17 cellular contexts compared by ENCODE assay signal in genomic region chr19:13932911-13933393, GRCh38. TPM values are rescaled to one million over a fixed set of nuclear protein-coding genes. Genes with fewer than 3 reads are reported as not detected.
DNase-seq lines count a peak whose midpoint lies in the region; ATAC-seq and TF ChIP-seq lines count a peak whose summit lies in the region.
"Had no signal": no experiment of that assay in that cellular context is flagged by ENCODE, and none has a peak within 500 bp of the region (broad histone marks: within the 10 kb centered on the region; RNA-seq: fewer than 3 reads in every experiment).

No MANE protein-coding gene starts in this region.

- peak; percentile 3 for DNase-seq in NCI-H748 (lab: John Stamatoyannopoulos, UW; ENCODE audit: unreplicated experiment)
- DNase-seq in NCI-H748 treated with DMSO at 0.1 percent for 48 hours (lab: John Stamatoyannopoulos, UW), result no peak
- DNase-seq in H9, result no peak
- peak; percentile 43 for DNase-seq in SW480 (ENCODE audit: low spot score)
- DNase-seq in mesenchymal stem cell, result no peak
- no peak for DNase-seq in esophagus squamous epithelium (lab: John Stamatoyannopoulos, UW)
- DNase-seq: NCI-H1092, NCI-H1930, NCI-H524, PC-9, SW 1271 had no signal

- H4K91ac ChIP-seq in H9 (ENCODE audit: insufficient read length, low read depth, low read length), result no peak overlapping the region
- H4K91ac ChIP-seq in mesenchymal stem cell (ENCODE audit: low read length), result peak overlapping the region; percentile 29

- H2AK5ac ChIP-seq in H9 (ENCODE audit: insufficient read length, low read length), result no peak overlapping the region
- no peak overlapping the region for H2AK5ac ChIP-seq in mesenchymal stem cell (ENCODE audit: low read length, severe bottlenecking)

- peaks cover 14 to 29% of the 10 kb centered on the region in 2 experiments for H3K4me1 Mint-ChIP-seq in H9

- H3K27me3 ChIP-seq in H9 (ENCODE audit: insufficient read depth, low read length) (no peaks in the 10 kb centered on the region), mesenchymal stem cell (ENCODE audit: control insufficient read depth in 1 of 2, insufficient read depth in 1 of 2, low read length in 2 of 2) (peaks cover 4 to 31% of the 10 kb centered on the region in 2 experiments), esophagus squamous epithelium (peaks cover 0 to 32% (median 0%) of the 10 kb centered on the region in 4 donors)
- H3K27me3 ChIP-seq: BLaER1 treated with 17β-estradiol and CSF1 and Interleukin-3, amounts not matched to agents 10 nM and 100 nM had no signal

- no peak overlapping the region for H3K14ac ChIP-seq in H9 (ENCODE audit: insufficient read depth, low read length)
- H3K14ac ChIP-seq in mesenchymal stem cell (ENCODE audit: low read length in 2 of 2), result no peak overlapping the region

- H3K9me3 Mint-ChIP-seq in H9, result no peaks in the 10 kb centered on the region

- no peak overlapping the region for H3K27ac ChIP-seq in H9 (ENCODE audit: insufficient read length, low read depth, low read length)
- H3K27ac ChIP-seq in mesenchymal stem cell (ENCODE audit: low read length, poor library complexity, severe bottlenecking), result no peak overlapping the region
- no peak overlapping the region for H3K27ac ChIP-seq in esophagus squamous epithelium
- H3K27ac ChIP-seq: BLaER1 treated with 17β-estradiol and CSF1 and Interleukin-3, amounts not matched to agents 10 nM and 100 nM; KMS-11; PC-9 had no signal

- no peak overlapping the region for H3K18ac ChIP-seq in H9 (ENCODE audit: insufficient read length, low read depth, low read length)
- H3K18ac ChIP-seq in mesenchymal stem cell (ENCODE audit: low read depth in 1 of 2, low read length in 2 of 2), result no peak overlapping the region

- peaks cover 5% of the 10 kb centered on the region for H4K20me1 ChIP-seq in H9 (ENCODE audit: control insufficient read depth, insufficient read depth, insufficient read length)

- no peak overlapping the region for H3K4me3 Mint-ChIP-seq in H9

- no peak overlapping the region for H2BK120ac ChIP-seq in H9 (ENCODE audit: low read depth, low read length, poor library complexity, severe bottlenecking)
- H2BK120ac ChIP-seq in mesenchymal stem cell (ENCODE audit: low read depth, low read length), result no peak overlapping the region

- H3K27me3 Mint-ChIP-seq in H9 (ENCODE audit: low read depth), result no peaks in the 10 kb centered on the region; the same call in 1 of the 2 replicates

- H3K9me3 ChIP-seq in H9 (ENCODE audit: control insufficient read depth, low read depth, low read length), result no peaks in the 10 kb centered on the region
- no peaks in the 10 kb centered on the region for H3K9me3 ChIP-seq in mesenchymal stem cell (ENCODE audit: control insufficient read depth, low read length)
- H3K9me3 ChIP-seq in esophagus squamous epithelium, result no peaks in the 10 kb centered on the region
- H3K9me3 ChIP-seq: BLaER1 treated with 17β-estradiol and CSF1 and Interleukin-3, amounts not matched to agents 10 nM and 100 nM had no signal

- no CpG with 5 or more reads among the region's 42 CpGs for WGBS in H9 (ENCODE audit: extremely low coverage, insufficient read length, low lambda C conversion rate)
- WGBS in mesenchymal stem cell, result 95% methylated on average over 42 of the region's 42 CpGs
- WGBS in esophagus squamous epithelium, 2 donors, result 90 to 93% methylated on average over 3 to 19 of the region's 42 CpGs

- H4K5ac ChIP-seq in H9 (ENCODE audit: insufficient read length, low read depth, low read length), result no peak overlapping the region

- peak overlapping the region in 2 of 3 experiments; percentile 37 to 53; a peak in 2 of 7 replicates for H3K27ac Mint-ChIP-seq in H9

- ATAC-seq in HG02885 (IDR thresholded peaks at IDR 0.05; ENCODE audit: poor library complexity, unreplicated experiment) (no peak), GM19395 (IDR thresholded peaks at IDR 0.05; ENCODE audit: unreplicated experiment) (no peak)

- intact Hi-C loops in esophagus squamous epithelium (cut with DNase I), result no loop called here

- H3K4me1 ChIP-seq in H9 (ENCODE audit: insufficient read depth, low read length) (peaks cover 3% of the 10 kb centered on the region; the same call in 1 of the 2 replicates), mesenchymal stem cell (ENCODE audit: control insufficient read depth, insufficient read depth, low read depth, low read length) (peaks cover 9% of the 10 kb centered on the region), esophagus squamous epithelium (peaks cover 0 to 12% (median 0%) of the 10 kb centered on the region in 3 donors)

- no peaks in the 10 kb centered on the region for H3K23me2 ChIP-seq in H9 (ENCODE audit: insufficient read length, low read depth, low read length, poor library complexity, severe bottlenecking)

- H3K56ac ChIP-seq in H9 (ENCODE audit: insufficient read length, low read depth, low read length), result no peak overlapping the region

- H3K4ac ChIP-seq in H9 (ENCODE audit: low read depth, low read length), result no peak overlapping the region
- no peak overlapping the region for H3K4ac ChIP-seq in mesenchymal stem cell (ENCODE audit: low read depth in 1 of 2, low read length in 2 of 2)

- no peak overlapping the region for H3T11ph ChIP-seq in H9 (ENCODE audit: low read length)

- H2AFZ ChIP-seq in H9 (ENCODE audit: low read length) (no peak overlapping the region), mesenchymal stem cell (ENCODE audit: low read depth, low read length) (no peak overlapping the region)
- H2AFZ ChIP-seq: PC-9 had no signal

- H2BK12ac ChIP-seq in H9 (ENCODE audit: insufficient read length, low read depth, low read length), result no peak overlapping the region
- no peak overlapping the region for H2BK12ac ChIP-seq in mesenchymal stem cell (ENCODE audit: low read length in 2 of 2)

- no peaks in the 10 kb centered on the region for H3K79me2 ChIP-seq in H9 (ENCODE audit: insufficient read depth, low read length)

- H3K36me3 ChIP-seq in mesenchymal stem cell (ENCODE audit: control insufficient read depth in 1 of 2, insufficient read depth in 2 of 2, low read depth in 1 of 2, low read length in 2 of 2) (peaks cover 14 to 35% of the 10 kb centered on the region in 2 experiments), esophagus squamous epithelium (peaks cover 0 to 36% (median 3%) of the 10 kb centered on the region in 3 donors)

- H3K36me3 Mint-ChIP-seq in H9 (ENCODE audit: insufficient read depth in 1 of 3, low read depth in 3 of 3), result peaks cover 4 to 11% (median 6%) of the 10 kb centered on the region in 3 experiments; a peak in 6 of 7 replicates

- H2BK15ac ChIP-seq in H9 (ENCODE audit: low read depth, low read length) (no peak overlapping the region), mesenchymal stem cell (ENCODE audit: low read depth, poor library complexity, severe bottlenecking) (no peak overlapping the region)

- H3K4me3 ChIP-seq in mesenchymal stem cell (ENCODE audit: insufficient read depth in 1 of 2, low read depth in 1 of 2, low read length in 2 of 2), result no peak overlapping the region
- H3K4me3 ChIP-seq in esophagus squamous epithelium, result no peak overlapping the region
- H3K4me3 ChIP-seq: BLaER1 treated with 17β-estradiol and CSF1 and Interleukin-3, amounts not matched to agents 10 nM and 100 nM; PC-9 had no signal

- H2BK5ac ChIP-seq in H9 (ENCODE audit: insufficient read length, low read length) (no peak overlapping the region), mesenchymal stem cell (ENCODE audit: low read depth, low read length, poor library complexity, severe bottlenecking) (no peak overlapping the region)

- TF ChIP-seq CTCF in H9 (conservative IDR thresholded peaks at IDR 0.05), result no peak
- no peak for TF ChIP-seq CTCF in esophagus squamous epithelium (IDR thresholded peaks at IDR 0.05)

- no peak overlapping the region for H2BK20ac ChIP-seq in H9 (ENCODE audit: low read depth, low read length, poor library complexity, severe bottlenecking)

- H3K79me1 ChIP-seq in H9 (ENCODE audit: insufficient read depth, low read depth, low read length, poor library complexity, severe bottlenecking) (no peaks in the 10 kb centered on the region), mesenchymal stem cell (replicated peaks; ENCODE audit: low read length, poor library complexity, severe bottlenecking) (no peaks in the 10 kb centered on the region)

- no peak overlapping the region for H3K4me2 ChIP-seq in H9 (ENCODE audit: insufficient read depth, insufficient read length, low read length)
- H3K4me2 ChIP-seq in mesenchymal stem cell (ENCODE audit: low read length, poor library complexity, severe bottlenecking), result no peak overlapping the region
- H3K4me2 ChIP-seq: BLaER1 treated with 17β-estradiol and CSF1 and Interleukin-3, amounts not matched to agents 10 nM and 100 nM; KMS-11; PC-9 had no signal

- H4K8ac ChIP-seq in H9 (replicated peaks; ENCODE audit: insufficient read length, low read depth, low read length) (no peak overlapping the region), mesenchymal stem cell (ENCODE audit: low read length) (no peak overlapping the region)

- H3K9ac ChIP-seq in H9 (ENCODE audit: extremely low read depth, insufficient read length, low read length) (no peak overlapping the region), mesenchymal stem cell (ENCODE audit: low read length) (no peak overlapping the region)
- H3K9ac ChIP-seq: BLaER1 treated with 17β-estradiol and CSF1 and Interleukin-3, amounts not matched to agents 10 nM and 100 nM; KMS-11 had no signal

- H3K23ac ChIP-seq in H9 (ENCODE audit: insufficient read length, low read depth, low read length) (no peak overlapping the region), mesenchymal stem cell (ENCODE audit: low read length in 2 of 2) (no peak overlapping the region)

- no peak for TF ChIP-seq POLR2A in esophagus squamous epithelium (IDR thresholded peaks at IDR 0.05)

RNA-seq across cellular contexts. Expression of gene PODNL1, which starts 5.3 kb away (rescaled TPM):
- total RNA-seq in H9 (2021) (0.68 TPM in 2 replicates), esophagus squamous epithelium (1 to 10 TPM; 2.3 to 8.0 (median 3.3) TPM)
- polyA plus RNA-seq in mesenchymal stem cell (2013, experiment 1 of 2), result 4.7 TPM
- polyA plus RNA-seq in mesenchymal stem cell (2013, experiment 2 of 2), result 3.7 TPM

RNA-seq across cellular contexts. Expression of gene DCAF15, which starts 19.4 kb away (rescaled TPM):
- 82.2 and 82.5 TPM in 2 replicates for total RNA-seq in H9 (2021)
- polyA plus RNA-seq in mesenchymal stem cell (2013, experiment 1 of 2), result 14.8 TPM
- polyA plus RNA-seq in mesenchymal stem cell (2013, experiment 2 of 2), result 14.2 TPM
- total RNA-seq in esophagus squamous epithelium, result 10 to 100 TPM; 14.7 to 23.1 (median 19.5) TPM

RNA-seq across cellular contexts. Expression of gene CC2D1A, which starts 27.0 kb away (rescaled TPM):
- total RNA-seq in H9 (2021) (42.7 and 48.5 TPM in 2 replicates), esophagus squamous epithelium (10 to 100 TPM; 28.0 to 56.9 (median 36.0) TPM)
- polyA plus RNA-seq in mesenchymal stem cell (2013, experiment 1 of 2), result 15.2 TPM
- 15.0 TPM for polyA plus RNA-seq in mesenchymal stem cell (2013, experiment 2 of 2)

RNA-seq across cellular contexts. Expression of gene BRME1, which starts 27.0 kb away (rescaled TPM):
- 4.7 and 6.7 TPM in 2 replicates for total RNA-seq in H9 (2021)
- polyA plus RNA-seq in mesenchymal stem cell (2013, experiment 1 of 2), result 0.22 TPM
- polyA plus RNA-seq in mesenchymal stem cell (2013, experiment 2 of 2), result 0.22 TPM
- 1 to 10 TPM; 1.8 to 6.3 (median 4.0) TPM for total RNA-seq in esophagus squamous epithelium

RNA-seq across cellular contexts. Expression of gene NANOS3, which starts 56.0 kb away (rescaled TPM):
- total RNA-seq in H9 (2021) (not detected in 2 replicates), esophagus squamous epithelium (not detected)
- polyA plus RNA-seq in mesenchymal stem cell (2013, experiment 1 of 2), result 1.4 TPM
- polyA plus RNA-seq in mesenchymal stem cell (2013, experiment 2 of 2), result 3.1 TPM
- total RNA-seq: A172, MCF 10A had no signal

Comparison
In these comparisons a context has a peak if more than half of its experiments do, and no peak if none do; other contexts are left out.
1. DNase-seq: peak in NCI-H748 (single experiment) and SW480 (single experiment); none in NCI-H748 treated with DMSO at 0.1 percent for 48 hours (single experiment), H9 (single experiment), mesenchymal stem cell (single experiment) and esophagus squamous epithelium (single experiment).